Comparison of ENCODE assay signal across 16 cellular contexts in genomic region chr14:104634031-104634760, GRCh38. TPM values are rescaled to one million over a fixed set of nuclear protein-coding genes. Genes with fewer than 3 reads are reported as not detected.
DNase-seq lines count a peak whose midpoint lies in the region; ATAC-seq and TF ChIP-seq lines count a peak whose summit lies in the region.
"Had no signal": no experiment of that assay in that cellular context is flagged by ENCODE, and none has a peak within 500 bp of the region (broad histone marks: within the 10 kb centered on the region; RNA-seq: fewer than 3 reads in every experiment).

No MANE protein-coding gene starts in this region.

- DNase-seq in G401 (ENCODE audit: low spot score): peak; percentile 10
- DNase-seq in medulla oblongata (ENCODE audit: extremely low spot score): peak; percentile 13
- DNase-seq in substantia nigra (lab: John Stamatoyannopoulos, UW): no peak
- no peak for DNase-seq in NCI-H2029 treated with DMSO at 0.1 percent for 48 hours (lab: John Stamatoyannopoulos, UW)
- DNase-seq in UCSD-AML1 (lab: John Stamatoyannopoulos, UW; ENCODE audit: unreplicated experiment): no peak
- no peak for DNase-seq in left lung
- DNase-seq: CD4-positive, alpha-beta T cell; EL; HFFc6; NCI-H1417; NCI-H2227 treated with DMSO at 0.1 percent for 48 hours; NCI-H69; SHP77 treated with DMSO at 0.1 percent for 48 hours had no signal

- H3K9me3 ChIP-seq in left lung: peaks cover 0 to 5% of the 10 kb centered on the region in 2 donors

- ATAC-seq in left lung: no peak
- ATAC-seq: K562 had no signal

- no peak for TF ChIP-seq CTCF in left lung (IDR thresholded peaks at IDR 0.05)

- no peaks in the 10 kb centered on the region for H3K4me1 ChIP-seq in left lung

- in situ Hi-C loops in G401 (cut with HindIII; ENCODE audit: low sequenced_read_pairs): no loop called here

- H3K27me3 ChIP-seq in left lung: peaks cover 0 to 58% of the 10 kb centered on the region in 2 donors

- intact Hi-C loops in left lung (cut with DNase I): loop anchor here in 1 of 2 donors (10.0 kb wide), 1 partner anchor 499 kb away; the partner anchor contains the start of gene KIF26A

- no peaks in the 10 kb centered on the region for H3K36me3 ChIP-seq in left lung

- H3K27ac ChIP-seq in angular gyrus (ENCODE audit: low read depth, low read length) (peak overlapping the region; percentile 97), substantia nigra (ENCODE audit: low read depth, low read length, poor library complexity, severe bottlenecking) (peak overlapping the region; percentile 91), left lung (no peak overlapping the region)

- H3K4me3 ChIP-seq in left lung: no peak overlapping the region
- H3K4me3 ChIP-seq: K562 had no signal

RNA-seq across cellular contexts. Expression of gene TMEM179, which starts 29.6 kb away (rescaled TPM):
- not detected in 2 replicates for total RNA-seq in G401 (2014; rRNA removed; shearing (Covaris generic))
- total RNA-seq in left lung: under 1 TPM in 1 of 2 donors, not detected in 1; 0.73 TPM
- total RNA-seq: CD4-positive, alpha-beta T cell; HFFc6; K562 had no signal

RNA-seq across cellular contexts. Expression of gene C14orf180, which starts 54.6 kb away (rescaled TPM):
- total RNA-seq in G401 (2014; rRNA removed; shearing (Covaris generic)): not detected in 2 replicates
- not detected for total RNA-seq in left lung
- total RNA-seq: CD4-positive, alpha-beta T cell; H1; HFFc6; K562 had no signal

RNA-seq across cellular contexts. Expression of gene INF2, which starts 55.2 kb away (rescaled TPM):
- total RNA-seq in G401 (2014; rRNA removed; shearing (Covaris generic)): 30.3 and 31.3 TPM in 2 replicates
- 100 to 1,000 TPM; 111 to 120 TPM for total RNA-seq in left lung

Comparison
In these comparisons a context has a peak if more than half of its experiments do, and no peak if none do; other contexts are left out.
1. DNase-seq: peak in G401 (single experiment) and medulla oblongata (single experiment); none in substantia nigra (0 of 49), NCI-H2029 treated with DMSO at 0.1 percent for 48 hours (single experiment), UCSD-AML1 (single experiment) and left lung (0 of 2).
2. H3K27ac ChIP-seq: peak in angular gyrus (single experiment) and substantia nigra (single experiment); none in left lung (0 of 2).